30 cellular contexts compared by ENCODE assay signal in genomic region chr17:79525793-79526677, GRCh38.
"Had no signal": no experiment of that assay in that cellular context is flagged by ENCODE, and none has a peak within 500 bp of the region (broad histone marks: within the 10 kb centered on the region; RNA-seq: fewer than 3 reads in every experiment).

No MANE protein-coding gene starts in this region.

- H3K36me3 ChIP-seq: ovary, spleen, suprapubic skin, tibial artery, transverse colon, upper lobe of right lung, vagina had no signal

- H3K27ac ChIP-seq: ovary, parathyroid adenoma, psoas muscle, skin epidermis, spleen, suprapubic skin, testis, tibial artery, transverse colon, upper lobe of right lung, vagina had no signal

- H3K79me2 ChIP-seq: parathyroid adenoma had no signal

- H3K27ac Mint-ChIP-seq: naive B cell; naive thymus-derived CD8-positive, alpha-beta T cell; natural killer cell treated with Interleukin-12 subunit alpha and Interleukin-12 subunit beta and Interleukin-15 and Interleukin-18, amount 100 ng/mL, for 72 hours; nephron progenitor cell; progenitor cell of endocrine pancreas; stimulated activated memory B cell treated with anti-CD40 and anti-IgM and Interleukin-4, amounts not matched to agents 10 μg/mL and 1 μg/mL and 100 μg/mL, for 72 hours; stimulated activated naive CD8-positive, alpha-beta T cell treated with anti-CD3 and anti-CD28 coated beads, Interleukin-15, amount 100 ng/mL, for 72 hours; type B pancreatic cell had no signal

- H3K4me3 ChIP-seq: ovary, psoas muscle, skin epidermis, smooth muscle cell, spleen, suprapubic skin, testis, tibial artery, transverse colon, upper lobe of right lung, vagina had no signal

- H3K9me3 Mint-ChIP-seq: naive B cell; natural killer cell treated with Interleukin-12 subunit alpha and Interleukin-12 subunit beta and Interleukin-15 and Interleukin-18, amount 100 ng/mL, for 72 hours; nephron progenitor cell; neural crest cell; stimulated activated memory B cell treated with anti-CD40 and anti-IgM and Interleukin-4, amounts not matched to agents 10 μg/mL and 1 μg/mL and 100 μg/mL, for 72 hours; stimulated activated naive CD8-positive, alpha-beta T cell treated with anti-CD3 and anti-CD28 coated beads, Interleukin-15, amount 100 ng/mL, for 72 hours; type B pancreatic cell had no signal

- H3K4me3 Mint-ChIP-seq: naive thymus-derived CD8-positive, alpha-beta T cell; natural killer cell treated with Interleukin-12 subunit alpha and Interleukin-12 subunit beta and Interleukin-15 and Interleukin-18, amount 100 ng/mL, for 72 hours; nephron progenitor cell; neural crest cell; stimulated activated memory B cell treated with anti-CD40 and anti-IgM and Interleukin-4, amounts not matched to agents 10 μg/mL and 1 μg/mL and 100 μg/mL, for 72 hours; stimulated activated naive CD8-positive, alpha-beta T cell treated with anti-CD3 and anti-CD28 coated beads, Interleukin-15, amount 100 ng/mL, for 72 hours; type B pancreatic cell had no signal

- H3K9ac ChIP-seq: parathyroid adenoma had no signal

- H3K36me3 Mint-ChIP-seq: naive B cell; naive thymus-derived CD8-positive, alpha-beta T cell; natural killer cell treated with Interleukin-12 subunit alpha and Interleukin-12 subunit beta and Interleukin-15 and Interleukin-18, amount 100 ng/mL, for 72 hours; stimulated activated memory B cell treated with anti-CD40 and anti-IgM and Interleukin-4, amounts not matched to agents 10 μg/mL and 1 μg/mL and 100 μg/mL, for 72 hours; type B pancreatic cell had no signal

- H3K4me2 ChIP-seq: smooth muscle cell had no signal

- H2AFZ ChIP-seq: parathyroid adenoma had no signal

- H3K4me1 ChIP-seq: parathyroid adenoma, psoas muscle, spleen, suprapubic skin, testis, tibial artery, transverse colon, upper lobe of right lung, vagina had no signal

- ATAC-seq: naive thymus-derived CD8-positive, alpha-beta T cell; natural killer cell treated with Interleukin-12 subunit alpha and Interleukin-12 subunit beta and Interleukin-15 and Interleukin-18, amount 100 ng/mL, for 72 hours; psoas muscle; sciatic nerve; stimulated activated memory B cell treated with anti-CD40 and anti-IgM and Interleukin-4, amounts not matched to agents 10 μg/mL and 1 μg/mL and 100 μg/mL, for 72 hours; stimulated activated naive CD8-positive, alpha-beta T cell treated with anti-CD3 and anti-CD28 coated beads, Interleukin-15, amount 100 ng/mL, for 72 hours; stimulated activated naive CD8-positive, alpha-beta T cell treated with anti-CD3 and anti-CD28 coated beads, Interleukin-15, Interleukin-2, amounts not matched to agents 100 U/mL and 50 U/mL, for 24 hours; upper lobe of right lung had no signal

- H3K9me3 ChIP-seq: ovary, psoas muscle, spleen, suprapubic skin, testis, tibial artery, transverse colon, upper lobe of right lung, vagina had no signal

- DNase-seq: naive B cell; naive thymus-derived CD8-positive, alpha-beta T cell; nephron progenitor cell; occipital lobe; ovary; psoas muscle; spleen; stimulated activated CD4-positive, alpha-beta T cell treated with anti-CD3 and anti-CD28 coated beads, Interleukin-12 subunit alpha, Interleukin-12 subunit beta, amount 100 ng/mL, for 4 hours; stimulated activated CD4-positive, alpha-beta T cell treated with anti-CD3 and anti-CD28 coated beads, Interleukin-1b, Interleukin-23, amount 100 ng/mL, for 48 hours; stimulated activated CD4-positive, alpha-beta T cell treated with anti-CD3 and anti-CD28 coated beads, Interleukin-4, amount 100 ng/mL, for 1 hour; stimulated activated CD4-positive, alpha-beta T cell treated with anti-CD3 and anti-CD28 coated beads, Interleukin-4, amount 100 ng/mL, for 4 hours; stimulated activated CD8-positive, alpha-beta memory T cell treated with anti-CD3 and anti-CD28 coated beads, Interleukin-4, amount 100 ng/mL, for 48 hours; stimulated activated naive CD4-positive, alpha-beta T cell; stimulated activated naive CD8-positive, alpha-beta T cell treated with anti-CD3 and anti-CD28 coated beads, Interleukin-15, amount 100 ng/mL, for 72 hours; stimulated activated naive CD8-positive, alpha-beta T cell treated with anti-CD3 and anti-CD28 coated beads, Interleukin-15, Interleukin-2, amounts not matched to agents 100 U/mL and 50 U/mL, for 24 hours; testis; tibial artery; transverse colon; upper lobe of right lung had no signal

- H3K4me1 Mint-ChIP-seq: naive B cell; naive thymus-derived CD8-positive, alpha-beta T cell; stimulated activated memory B cell treated with anti-CD40 and anti-IgM and Interleukin-4, amounts not matched to agents 10 μg/mL and 1 μg/mL and 100 μg/mL, for 72 hours; stimulated activated naive CD8-positive, alpha-beta T cell treated with anti-CD3 and anti-CD28 coated beads, Interleukin-15, amount 100 ng/mL, for 72 hours had no signal

- H3K27me3 ChIP-seq: ovary, testis, vagina had no signal
